ENCODE assay signal across 8 cellular contexts in the genomic region with DNA sequence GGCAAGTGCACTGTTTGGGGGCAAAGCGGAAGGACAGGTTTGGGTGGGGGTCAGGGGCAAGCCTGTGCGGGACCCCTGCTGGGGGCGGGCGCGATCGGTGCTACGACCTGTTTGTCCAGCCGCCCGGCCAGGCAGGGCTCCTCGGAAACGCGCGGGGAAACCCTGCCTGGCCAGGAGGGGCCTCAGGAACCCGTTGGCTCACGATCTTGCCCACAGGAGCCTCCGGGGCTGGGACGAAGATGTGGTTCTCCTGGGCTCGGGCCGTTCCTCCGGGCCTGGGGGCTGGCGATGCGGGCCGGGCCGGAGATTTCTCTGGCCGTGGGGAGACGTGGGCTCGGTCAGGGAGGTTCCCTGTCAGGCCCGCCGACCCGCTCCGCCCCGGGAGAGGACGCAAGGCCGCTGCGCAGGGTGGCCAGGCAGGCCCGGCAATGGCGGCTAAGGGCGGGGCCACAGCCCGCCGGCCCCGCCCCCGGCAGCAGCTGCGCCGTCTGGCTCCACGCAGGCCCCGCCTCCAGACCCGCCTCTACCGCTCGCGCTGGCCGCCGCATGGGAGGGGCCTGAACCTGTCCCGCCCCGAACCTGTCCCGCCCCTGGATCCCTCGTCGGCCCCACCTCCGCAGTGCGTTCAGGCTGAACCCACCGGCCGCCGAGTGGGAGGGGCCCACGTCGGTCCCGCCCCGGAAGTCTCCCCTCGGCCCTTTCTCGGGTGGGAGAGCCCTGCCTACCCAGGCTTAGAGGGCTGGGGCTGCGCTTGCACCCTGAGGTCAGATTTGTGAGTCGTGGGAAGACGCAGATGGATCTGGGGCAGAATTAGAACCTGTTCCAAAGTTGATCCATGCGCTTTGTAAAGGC. TPM values are rescaled to one million over a fixed set of nuclear protein-coding genes. Genes with fewer than 3 reads are reported as not detected.
DNase-seq lines count a peak whose midpoint lies in the region; ATAC-seq and TF ChIP-seq lines count a peak whose summit lies in the region.

A gene with protein sequence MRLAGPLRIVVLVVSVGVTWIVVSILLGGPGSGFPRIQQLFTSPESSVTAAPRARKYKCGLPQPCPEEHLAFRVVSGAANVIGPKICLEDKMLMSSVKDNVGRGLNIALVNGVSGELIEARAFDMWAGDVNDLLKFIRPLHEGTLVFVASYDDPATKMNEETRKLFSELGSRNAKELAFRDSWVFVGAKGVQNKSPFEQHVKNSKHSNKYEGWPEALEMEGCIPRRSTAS (minus strand): TSS at position 430 of the 852 bp plus-strand sequence. CDS start 460 bp downstream, outside the sequence.

- POLR2A ChIA-PET in GM10248 (lab: Yijun Ruan, JAX), result interaction anchor here (0.7 kb wide), 2 partner anchors 101 to 205 kb away, joined by 3 to 4 read pairs; no protein-coding TSS in a partner anchor

- no peaks in the 10 kb centered on the region for H3K9me3 ChIP-seq in testis

- peak within 1 kb of the TSS; percentile 91 for H3K27ac Mint-ChIP-seq in activated naive CD4-positive, alpha-beta T cell treated with anti-CD3 and anti-CD28 coated beads, Interleukin-2, amount 50 U/mL, for 24 hours
- H3K27ac Mint-ChIP-seq in glutamatergic neuron (ENCODE audit: unreplicated experiment) (peak within 1 kb of the TSS; percentile 86), osteocyte (ENCODE audit: unreplicated experiment) (peak within 1 kb of the TSS; percentile 81)

- peak within 1 kb of the TSS; percentile 86 for H3K4me3 Mint-ChIP-seq in activated naive CD4-positive, alpha-beta T cell treated with anti-CD3 and anti-CD28 coated beads, Interleukin-2, amount 50 U/mL, for 24 hours
- H3K4me3 Mint-ChIP-seq in glutamatergic neuron (ENCODE audit: unreplicated experiment) (peak within 1 kb of the TSS; percentile 87), osteocyte (ENCODE audit: unreplicated experiment) (peak within 1 kb of the TSS; percentile 78)

- H3K4me1 ChIP-seq in testis, result peaks cover 12% of the 10 kb centered on the region

- CTCF ChIA-PET in GM10248 (lab: Yijun Ruan, JAX), result interaction anchor here (0.8 to 1.4 kb wide), 3 partner anchors 9 to 26 kb away, joined by 3 to 4 read pairs (median 3); a partner anchor contains a TSS

- peak; percentile 50 for TF ChIP-seq POLR2A in testis (IDR thresholded peaks at IDR 0.05)

- no peaks in the 10 kb centered on the region for H3K27me3 ChIP-seq in testis

- H3K27ac ChIP-seq in testis, result peak within 1 kb of the TSS; percentile 89 to 92

- peaks cover 1% of the 10 kb centered on the region for H3K36me3 Mint-ChIP-seq in activated naive CD4-positive, alpha-beta T cell treated with anti-CD3 and anti-CD28 coated beads, Interleukin-2, amount 50 U/mL, for 24 hours
- no peaks in the 10 kb centered on the region for H3K36me3 Mint-ChIP-seq in glutamatergic neuron (ENCODE audit: unreplicated experiment)
- H3K36me3 Mint-ChIP-seq in osteocyte (ENCODE audit: unreplicated experiment), result peaks cover 2% of the 10 kb centered on the region

- H3K4me1 Mint-ChIP-seq in activated naive CD4-positive, alpha-beta T cell treated with anti-CD3 and anti-CD28 coated beads, Interleukin-2, amount 50 U/mL, for 24 hours, result peaks cover 35% of the 10 kb centered on the region
- H3K4me1 Mint-ChIP-seq in glutamatergic neuron (ENCODE audit: low read depth, unreplicated experiment) (peaks cover 6% of the 10 kb centered on the region), osteocyte (ENCODE audit: unreplicated experiment) (peaks cover 13% of the 10 kb centered on the region)

- ATAC-seq in HG02588 (IDR thresholded peaks at IDR 0.05; ENCODE audit: unreplicated experiment) (peak; percentile 83), SK-N-SH treated with all-trans-retinoic acid at 6 μM for 48 hours (peak; percentile 93)

- WGBS in testis, 2 donors, result 0% methylated on average over 39 of the region's 72 CpGs; no CpG with 5 or more reads in 1 of the 2 donors

- intact Hi-C loops in testis (cut with DNase I; ENCODE audit: low total_unique reads), result no loop called here

- no peaks in the 10 kb centered on the region for H3K36me3 ChIP-seq in testis (ENCODE audit: low read depth, missing control alignments)

- DNase-seq in GM10248 (ENCODE audit: extremely low spot score) (peak; percentile 91), NCI-H1092 treated with DMSO at 0.1 percent for 48 hours (lab: John Stamatoyannopoulos, UW) (peak; percentile 94), glutamatergic neuron (peak; percentile 93), osteocyte (ENCODE audit: extremely low spot score, unreplicated experiment) (peak; percentile 97), testis (peak; percentile 94)

- TF ChIP-seq CTCF in GM10248 (IDR thresholded peaks at IDR 0.05; ENCODE audit: control extremely low read depth, extremely low read depth, low read depth, missing control alignments) (no peak), glutamatergic neuron (IDR thresholded peaks at IDR 0.05; ENCODE audit: partially characterized antibody, unreplicated experiment) (no peak), osteocyte (IDR thresholded peaks at IDR 0.05) (no peak), testis (IDR thresholded peaks at IDR 0.05) (no peak)

- H3K4me3 ChIP-seq in testis, result peak within 1 kb of the TSS; percentile 65 to 77

- no peaks in the 10 kb centered on the region for H3K9me3 Mint-ChIP-seq in activated naive CD4-positive, alpha-beta T cell treated with anti-CD3 and anti-CD28 coated beads, Interleukin-2, amount 50 U/mL, for 24 hours
- H3K9me3 Mint-ChIP-seq in glutamatergic neuron (ENCODE audit: unreplicated experiment) (no peaks in the 10 kb centered on the region), osteocyte (ENCODE audit: unreplicated experiment) (no peaks in the 10 kb centered on the region)

- no peaks in the 10 kb centered on the region for H3K27me3 Mint-ChIP-seq in activated naive CD4-positive, alpha-beta T cell treated with anti-CD3 and anti-CD28 coated beads, Interleukin-2, amount 50 U/mL, for 24 hours
- H3K27me3 Mint-ChIP-seq in glutamatergic neuron (ENCODE audit: unreplicated experiment) (no peaks in the 10 kb centered on the region), osteocyte (ENCODE audit: unreplicated experiment) (no peaks in the 10 kb centered on the region)

TF ChIP-seq in SK-N-SH treated with all-trans-retinoic acid at 6 μM for 48 hours, 23 proteins besides CTCF, POLR2A, EP300 and RAD21:
- TF ChIP-seq, protein P1, sequence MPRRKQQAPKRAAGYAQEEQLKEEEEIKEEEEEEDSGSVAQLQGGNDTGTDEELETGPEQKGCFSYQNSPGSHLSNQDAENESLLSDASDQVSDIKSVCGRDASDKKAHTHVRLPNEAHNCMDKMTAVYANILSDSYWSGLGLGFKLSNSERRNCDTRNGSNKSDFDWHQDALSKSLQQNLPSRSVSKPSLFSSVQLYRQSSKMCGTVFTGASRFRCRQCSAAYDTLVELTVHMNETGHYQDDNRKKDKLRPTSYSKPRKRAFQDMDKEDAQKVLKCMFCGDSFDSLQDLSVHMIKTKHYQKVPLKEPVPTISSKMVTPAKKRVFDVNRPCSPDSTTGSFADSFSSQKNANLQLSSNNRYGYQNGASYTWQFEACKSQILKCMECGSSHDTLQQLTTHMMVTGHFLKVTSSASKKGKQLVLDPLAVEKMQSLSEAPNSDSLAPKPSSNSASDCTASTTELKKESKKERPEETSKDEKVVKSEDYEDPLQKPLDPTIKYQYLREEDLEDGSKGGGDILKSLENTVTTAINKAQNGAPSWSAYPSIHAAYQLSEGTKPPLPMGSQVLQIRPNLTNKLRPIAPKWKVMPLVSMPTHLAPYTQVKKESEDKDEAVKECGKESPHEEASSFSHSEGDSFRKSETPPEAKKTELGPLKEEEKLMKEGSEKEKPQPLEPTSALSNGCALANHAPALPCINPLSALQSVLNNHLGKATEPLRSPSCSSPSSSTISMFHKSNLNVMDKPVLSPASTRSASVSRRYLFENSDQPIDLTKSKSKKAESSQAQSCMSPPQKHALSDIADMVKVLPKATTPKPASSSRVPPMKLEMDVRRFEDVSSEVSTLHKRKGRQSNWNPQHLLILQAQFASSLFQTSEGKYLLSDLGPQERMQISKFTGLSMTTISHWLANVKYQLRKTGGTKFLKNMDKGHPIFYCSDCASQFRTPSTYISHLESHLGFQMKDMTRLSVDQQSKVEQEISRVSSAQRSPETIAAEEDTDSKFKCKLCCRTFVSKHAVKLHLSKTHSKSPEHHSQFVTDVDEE (CRISPR knock-in tag; IDR thresholded peaks at IDR 0.05), result no peak

RNA-seq across cellular contexts. Expression of the gene that starts here (rescaled TPM):
- total RNA-seq in glutamatergic neuron (ENCODE audit: unreplicated experiment) (32.0 TPM), osteocyte (38.2 and 40.4 TPM in 2 replicates), testis (10 to 100 TPM; 24.7 to 41.1 TPM)
- polyA plus RNA-seq in testis (ENCODE audit: insufficient read depth, low read depth, low replicate concordance), result 24.0 TPM

Comparison
In these comparisons a context has a peak if more than half of its experiments do, and no peak if none do; other contexts are left out.
1. Peak in every context shown above with its lines: DNase-seq, ATAC-seq, H3K4me3 ChIP-seq and H3K27ac ChIP-seq.